ENCODE assay signal across 1 cellular context in the genomic region with DNA sequence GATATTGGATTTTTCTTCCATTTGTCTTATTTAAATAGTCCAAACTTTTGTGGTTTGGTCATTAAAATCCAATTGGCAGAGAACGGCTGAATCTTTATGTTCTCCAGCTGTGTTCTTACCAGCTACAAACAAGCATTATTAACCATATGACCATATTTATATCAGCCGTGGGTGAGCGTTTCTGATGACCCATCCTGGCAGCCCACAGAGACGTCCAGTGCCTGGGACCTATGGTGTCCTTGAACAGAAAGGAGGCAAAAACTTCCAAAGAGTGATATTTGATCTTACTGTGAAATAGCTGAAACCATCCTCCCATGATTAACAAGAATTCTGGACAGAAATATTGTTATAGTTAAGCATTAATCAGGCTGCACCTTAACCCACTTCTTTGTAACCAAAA.
TF ChIP-seq lines count a peak whose summit lies in the region.

No MANE protein-coding gene starts in this region.

TF ChIP-seq in GM23338, 12 proteins besides CTCF, POLR2A, EP300 and RAD21 (continued from another document):
- no peak for TF ChIP-seq ZNF462 (CRISPR knock-in tag; IDR thresholded peaks at IDR 0.05)
- TF ChIP-seq CREB1 (CRISPR knock-in tag; IDR thresholded peaks at IDR 0.05; ENCODE audit: low read depth), result no peak
- no peak for TF ChIP-seq ZNF114 (CRISPR knock-in tag; IDR thresholded peaks at IDR 0.05)
- TF ChIP-seq, protein P1, sequence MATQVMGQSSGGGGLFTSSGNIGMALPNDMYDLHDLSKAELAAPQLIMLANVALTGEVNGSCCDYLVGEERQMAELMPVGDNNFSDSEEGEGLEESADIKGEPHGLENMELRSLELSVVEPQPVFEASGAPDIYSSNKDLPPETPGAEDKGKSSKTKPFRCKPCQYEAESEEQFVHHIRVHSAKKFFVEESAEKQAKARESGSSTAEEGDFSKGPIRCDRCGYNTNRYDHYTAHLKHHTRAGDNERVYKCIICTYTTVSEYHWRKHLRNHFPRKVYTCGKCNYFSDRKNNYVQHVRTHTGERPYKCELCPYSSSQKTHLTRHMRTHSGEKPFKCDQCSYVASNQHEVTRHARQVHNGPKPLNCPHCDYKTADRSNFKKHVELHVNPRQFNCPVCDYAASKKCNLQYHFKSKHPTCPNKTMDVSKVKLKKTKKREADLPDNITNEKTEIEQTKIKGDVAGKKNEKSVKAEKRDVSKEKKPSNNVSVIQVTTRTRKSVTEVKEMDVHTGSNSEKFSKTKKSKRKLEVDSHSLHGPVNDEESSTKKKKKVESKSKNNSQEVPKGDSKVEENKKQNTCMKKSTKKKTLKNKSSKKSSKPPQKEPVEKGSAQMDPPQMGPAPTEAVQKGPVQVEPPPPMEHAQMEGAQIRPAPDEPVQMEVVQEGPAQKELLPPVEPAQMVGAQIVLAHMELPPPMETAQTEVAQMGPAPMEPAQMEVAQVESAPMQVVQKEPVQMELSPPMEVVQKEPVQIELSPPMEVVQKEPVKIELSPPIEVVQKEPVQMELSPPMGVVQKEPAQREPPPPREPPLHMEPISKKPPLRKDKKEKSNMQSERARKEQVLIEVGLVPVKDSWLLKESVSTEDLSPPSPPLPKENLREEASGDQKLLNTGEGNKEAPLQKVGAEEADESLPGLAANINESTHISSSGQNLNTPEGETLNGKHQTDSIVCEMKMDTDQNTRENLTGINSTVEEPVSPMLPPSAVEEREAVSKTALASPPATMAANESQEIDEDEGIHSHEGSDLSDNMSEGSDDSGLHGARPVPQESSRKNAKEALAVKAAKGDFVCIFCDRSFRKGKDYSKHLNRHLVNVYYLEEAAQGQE (IDR thresholded peaks at IDR 0.05; ENCODE audit: unreplicated experiment), result no peak
- TF ChIP-seq EZH2phosphoT487 (IDR thresholded peaks at IDR 0.05; ENCODE audit: unreplicated experiment), result no peak
TF ChIP-seq in GM23338: peak in this region for 0.
